Comparison of ENCODE assay signal across 10 cellular contexts in genomic region chrX:23844502-23845138, GRCh38.
A peak's percentile ranks its signal among the peaks of the same experiment; 100 is the strongest.
DNase-seq lines count a peak whose midpoint lies in the region; ATAC-seq and TF ChIP-seq lines count a peak whose summit lies in the region.
"Had no signal": no experiment of that assay in that cellular context is flagged by ENCODE, and none has a peak within 500 bp of the region (broad histone marks: within the 10 kb centered on the region; RNA-seq: fewer than 3 reads in every experiment).

No MANE protein-coding gene starts in this region.

- H3K36me3 Mint-ChIP-seq in WTC11: no peaks in the 10 kb centered on the region
- H3K36me3 Mint-ChIP-seq in GM23338 (ENCODE audit: low read depth): peaks cover 3% of the 10 kb centered on the region; the same call in 1 of the 3 replicates

- H3K4me2 ChIP-seq in hepatocyte: peak overlapping the region; percentile 61
- no peak overlapping the region for H3K4me2 ChIP-seq in GM23338

- H3K4me3 ChIP-seq in hepatocyte: no peak overlapping the region
- H3K4me3 ChIP-seq in GM23338: no peak overlapping the region

- H3K9me3 ChIP-seq in hepatocyte (ENCODE audit: low read depth): no peaks in the 10 kb centered on the region

- no peaks in the 10 kb centered on the region for H3K27me3 Mint-ChIP-seq in WTC11 (ENCODE audit: low read depth)
- H3K27me3 Mint-ChIP-seq in GM23338 (ENCODE audit: insufficient read depth, low read depth, poor library complexity): no peaks in the 10 kb centered on the region
- H3K27me3 Mint-ChIP-seq: activated naive CD8-positive, alpha-beta T cell treated with anti-CD3 and anti-CD28 coated beads for 36 hours had no signal

- no peaks in the 10 kb centered on the region for H3K9me2 ChIP-seq in hepatocyte (replicated peaks; ENCODE audit: insufficient read depth)
- no peaks in the 10 kb centered on the region for H3K9me2 ChIP-seq in GM23338 (ENCODE audit: insufficient read depth)

- DNase-seq in HEK293T (ENCODE audit: extremely low spot score): no peak
- no peak for DNase-seq in WTC11 (ENCODE audit: low spot score)
- DNase-seq in hepatocyte (ENCODE audit: low spot score): peak; percentile 81
- DNase-seq in sciatic nerve (ENCODE audit: low spot score): no peak
- DNase-seq in GM23338 (ENCODE audit: low spot score): no peak
- DNase-seq: activated naive CD8-positive, alpha-beta T cell treated with anti-CD3 and anti-CD28 coated beads for 36 hours; NCI-H1694 treated with DMSO at 0.1 percent for 48 hours had no signal

- H3K4me1 ChIP-seq in hepatocyte (ENCODE audit: insufficient read depth) (peaks cover 24% of the 10 kb centered on the region), GM23338 (ENCODE audit: insufficient read depth) (peaks cover 3% of the 10 kb centered on the region; the same call in 1 of the 2 replicates)

- H3K36me3 ChIP-seq in hepatocyte (replicated peaks; ENCODE audit: insufficient read depth, low read depth): no peaks in the 10 kb centered on the region
- no peaks in the 10 kb centered on the region for H3K36me3 ChIP-seq in GM23338 (ENCODE audit: insufficient read depth)

- intact Hi-C loops in sciatic nerve (cut with DNase I): no loop called here

- 34% methylated on average over 7 of the region's 7 CpGs for WGBS in hepatocyte (ENCODE audit: low lambda C conversion rate, missing lambda C conversion rate)

- TF ChIP-seq CTCF in WTC11 (IDR thresholded peaks at IDR 0.05) (no peak), hepatocyte (IDR thresholded peaks at IDR 0.05; ENCODE audit: poor library complexity) (no peak), GM23338 (conservative IDR thresholded peaks at IDR 0.05; ENCODE audit: low read depth in 2 of 2) (no peak)

- H3K27ac ChIP-seq in hepatocyte (peak overlapping the region; percentile 94), GM23338 (ENCODE audit: low read depth) (no peak overlapping the region)

- H3K27me3 ChIP-seq in hepatocyte (no peaks in the 10 kb centered on the region), GM23338 (ENCODE audit: insufficient read depth) (no peaks in the 10 kb centered on the region)

- H3K9me3 Mint-ChIP-seq in WTC11 (no peaks in the 10 kb centered on the region), GM23338 (no peaks in the 10 kb centered on the region)
- H3K9me3 Mint-ChIP-seq: activated naive CD8-positive, alpha-beta T cell treated with anti-CD3 and anti-CD28 coated beads for 36 hours had no signal

- ATAC-seq in WTC11 (no peak), sciatic nerve (peak; percentile 74), GM21723 (IDR thresholded peaks at IDR 0.05; ENCODE audit: unreplicated experiment) (no peak), GM23338 (no peak), HG02588 (IDR thresholded peaks at IDR 0.05; ENCODE audit: unreplicated experiment) (no peak), GM21576 (IDR thresholded peaks at IDR 0.05; ENCODE audit: unreplicated experiment) (no peak)

- no peak overlapping the region for H3K4me3 Mint-ChIP-seq in WTC11
- no peak overlapping the region for H3K4me3 Mint-ChIP-seq in GM23338
- H3K4me3 Mint-ChIP-seq: activated naive CD8-positive, alpha-beta T cell treated with anti-CD3 and anti-CD28 coated beads for 36 hours had no signal

- H3K4me1 Mint-ChIP-seq in WTC11 (peaks cover 32% of the 10 kb centered on the region), GM23338 (peaks cover 24% of the 10 kb centered on the region)
- H3K4me1 Mint-ChIP-seq: activated naive CD8-positive, alpha-beta T cell treated with anti-CD3 and anti-CD28 coated beads for 36 hours had no signal

- H3K27ac Mint-ChIP-seq in WTC11: peak overlapping the region; percentile 91
- no peak overlapping the region for H3K27ac Mint-ChIP-seq in GM23338
- H3K27ac Mint-ChIP-seq: activated naive CD8-positive, alpha-beta T cell treated with anti-CD3 and anti-CD28 coated beads for 36 hours had no signal

- CTCF ChIA-PET in HEK293T (lab: Yijun Ruan, JAX) (interaction anchor here (0.8 to 1.5 kb wide), 2 partner anchors 29 to 63 kb away, joined by 3 to 4 read pairs; no protein-coding TSS in a partner anchor), WTC11 (lab: Charles Lee) (interaction anchor here (0.6 to 1.3 kb wide), 2 partner anchors 47 to 58 kb away, joined by 3 read pairs; no protein-coding TSS in a partner anchor)

- no peaks in the 10 kb centered on the region for H3F3A ChIP-seq in GM23338 (replicated peaks; ENCODE audit: low read depth)

- POLR2A ChIA-PET in HEK293T (lab: Yijun Ruan, JAX) (interaction anchor here (1.1 to 1.5 kb wide), 2 partner anchors 57 to 62 kb away, joined by 3 read pairs; partner anchors contain the start of gene SAT1), WTC11 (lab: Charles Lee) (no interaction called here)

- H4K20me1 ChIP-seq in hepatocyte (ENCODE audit: insufficient read depth, poor library complexity, severe bottlenecking): no peaks in the 10 kb centered on the region
- no peaks in the 10 kb centered on the region for H4K20me1 ChIP-seq in GM23338 (replicated peaks; ENCODE audit: insufficient read depth)

- H2AFZ ChIP-seq in hepatocyte (no peak overlapping the region), GM23338 (no peak overlapping the region)

- no peaks in the 10 kb centered on the region for H3K79me2 ChIP-seq in hepatocyte
- H3K79me2 ChIP-seq in GM23338 (replicated peaks; ENCODE audit: insufficient read depth): no peaks in the 10 kb centered on the region

TF ChIP-seq in HEK293T, 16 proteins besides CTCF, POLR2A, EP300 and RAD21:
- TF ChIP-seq, protein P1, sequence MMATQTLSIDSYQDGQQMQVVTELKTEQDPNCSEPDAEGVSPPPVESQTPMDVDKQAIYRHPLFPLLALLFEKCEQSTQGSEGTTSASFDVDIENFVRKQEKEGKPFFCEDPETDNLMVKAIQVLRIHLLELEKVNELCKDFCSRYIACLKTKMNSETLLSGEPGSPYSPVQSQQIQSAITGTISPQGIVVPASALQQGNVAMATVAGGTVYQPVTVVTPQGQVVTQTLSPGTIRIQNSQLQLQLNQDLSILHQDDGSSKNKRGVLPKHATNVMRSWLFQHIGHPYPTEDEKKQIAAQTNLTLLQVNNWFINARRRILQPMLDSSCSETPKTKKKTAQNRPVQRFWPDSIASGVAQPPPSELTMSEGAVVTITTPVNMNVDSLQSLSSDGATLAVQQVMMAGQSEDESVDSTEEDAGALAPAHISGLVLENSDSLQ (IDR thresholded peaks at IDR 0.05): peak; percentile 49; the same call in 1 of the 2 replicates
- no peak for TF ChIP-seq TARDBP (IDR thresholded peaks at IDR 0.05)

TF ChIP-seq in WTC11, 78 proteins besides CTCF, POLR2A, EP300 and RAD21 (continues in another document):
- TF ChIP-seq, protein P2, sequence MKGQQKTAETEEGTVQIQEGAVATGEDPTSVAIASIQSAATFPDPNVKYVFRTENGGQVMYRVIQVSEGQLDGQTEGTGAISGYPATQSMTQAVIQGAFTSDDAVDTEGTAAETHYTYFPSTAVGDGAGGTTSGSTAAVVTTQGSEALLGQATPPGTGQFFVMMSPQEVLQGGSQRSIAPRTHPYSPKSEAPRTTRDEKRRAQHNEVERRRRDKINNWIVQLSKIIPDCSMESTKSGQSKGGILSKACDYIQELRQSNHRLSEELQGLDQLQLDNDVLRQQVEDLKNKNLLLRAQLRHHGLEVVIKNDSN (CRISPR knock-in tag; IDR thresholded peaks at IDR 0.05): no peak
- TF ChIP-seq TCF7 (CRISPR knock-in tag; IDR thresholded peaks at IDR 0.05; ENCODE audit: low read depth): no peak
- TF ChIP-seq, protein P3, sequence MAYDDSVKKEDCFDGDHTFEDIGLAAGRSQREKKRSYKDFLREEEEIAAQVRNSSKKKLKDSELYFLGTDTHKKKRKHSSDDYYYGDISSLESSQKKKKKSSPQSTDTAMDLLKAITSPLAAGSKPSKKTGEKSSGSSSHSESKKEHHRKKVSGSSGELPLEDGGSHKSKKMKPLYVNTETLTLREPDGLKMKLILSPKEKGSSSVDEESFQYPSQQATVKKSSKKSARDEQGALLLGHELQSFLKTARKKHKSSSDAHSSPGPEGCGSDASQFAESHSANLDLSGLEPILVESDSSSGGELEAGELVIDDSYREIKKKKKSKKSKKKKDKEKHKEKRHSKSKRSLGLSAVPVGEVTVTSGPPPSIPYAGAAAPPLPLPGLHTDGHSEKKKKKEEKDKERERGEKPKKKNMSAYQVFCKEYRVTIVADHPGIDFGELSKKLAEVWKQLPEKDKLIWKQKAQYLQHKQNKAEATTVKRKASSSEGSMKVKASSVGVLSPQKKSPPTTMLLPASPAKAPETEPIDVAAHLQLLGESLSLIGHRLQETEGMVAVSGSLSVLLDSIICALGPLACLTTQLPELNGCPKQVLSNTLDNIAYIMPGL (CRISPR knock-in tag; IDR thresholded peaks at IDR 0.05): no peak
- no peak for TF ChIP-seq ATF1 (CRISPR knock-in tag; IDR thresholded peaks at IDR 0.05)
- no peak for TF ChIP-seq ELF4 (CRISPR knock-in tag; IDR thresholded peaks at IDR 0.05; ENCODE audit: low read depth)
- no peak for TF ChIP-seq JUN (CRISPR knock-in tag; IDR thresholded peaks at IDR 0.05)
- no peak for TF ChIP-seq TEAD4 (CRISPR knock-in tag; IDR thresholded peaks at IDR 0.05)

TF ChIP-seq in GM23338, 12 proteins besides CTCF, POLR2A, EP300 and RAD21 (continues in another document):
- TF ChIP-seq, protein P4, sequence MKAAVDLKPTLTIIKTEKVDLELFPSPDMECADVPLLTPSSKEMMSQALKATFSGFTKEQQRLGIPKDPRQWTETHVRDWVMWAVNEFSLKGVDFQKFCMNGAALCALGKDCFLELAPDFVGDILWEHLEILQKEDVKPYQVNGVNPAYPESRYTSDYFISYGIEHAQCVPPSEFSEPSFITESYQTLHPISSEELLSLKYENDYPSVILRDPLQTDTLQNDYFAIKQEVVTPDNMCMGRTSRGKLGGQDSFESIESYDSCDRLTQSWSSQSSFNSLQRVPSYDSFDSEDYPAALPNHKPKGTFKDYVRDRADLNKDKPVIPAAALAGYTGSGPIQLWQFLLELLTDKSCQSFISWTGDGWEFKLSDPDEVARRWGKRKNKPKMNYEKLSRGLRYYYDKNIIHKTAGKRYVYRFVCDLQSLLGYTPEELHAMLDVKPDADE (IDR thresholded peaks at IDR 0.05): no peak
- no peak for TF ChIP-seq NANOG (IDR thresholded peaks at IDR 0.05; ENCODE audit: borderline replicate concordance)
- TF ChIP-seq EZH2 (IDR thresholded peaks at IDR 0.05; ENCODE audit: low read depth, unreplicated experiment): no peak
- no peak for TF ChIP-seq ZNF114 (CRISPR knock-in tag; IDR thresholded peaks at IDR 0.05)
- no peak for TF ChIP-seq ZNF331 (CRISPR knock-in tag; IDR thresholded peaks at IDR 0.05; ENCODE audit: low read depth)
- TF ChIP-seq STAT1 (IDR thresholded peaks at IDR 0.05; ENCODE audit: unreplicated experiment): no peak
